1 cellular context compared by ENCODE assay signal in the genomic region with DNA sequence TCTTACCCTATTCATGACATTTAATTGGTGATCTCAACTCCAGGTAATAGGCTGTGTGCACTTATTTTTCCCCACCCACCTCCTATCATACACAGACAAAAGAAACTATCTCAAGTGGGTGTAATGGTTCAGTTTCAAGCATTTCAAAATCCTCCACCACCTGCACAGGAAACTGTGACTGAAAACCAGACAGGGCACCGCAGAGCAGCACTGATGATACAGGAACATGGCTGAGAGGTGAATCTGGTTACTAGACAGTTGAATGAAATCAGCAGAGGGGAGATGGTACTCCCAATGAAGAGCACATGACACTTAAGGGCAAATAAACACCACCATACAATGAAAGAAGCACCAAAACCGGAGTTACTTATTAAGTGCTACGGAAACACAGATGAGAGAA.
TF ChIP-seq lines count a peak whose summit lies in the region.

No MANE protein-coding gene starts in this region.

TF ChIP-seq in GM12878, 131 proteins besides CTCF, POLR2A, EP300 and RAD21 (continued from another document and continues in another):
- TF ChIP-seq, protein P1, sequence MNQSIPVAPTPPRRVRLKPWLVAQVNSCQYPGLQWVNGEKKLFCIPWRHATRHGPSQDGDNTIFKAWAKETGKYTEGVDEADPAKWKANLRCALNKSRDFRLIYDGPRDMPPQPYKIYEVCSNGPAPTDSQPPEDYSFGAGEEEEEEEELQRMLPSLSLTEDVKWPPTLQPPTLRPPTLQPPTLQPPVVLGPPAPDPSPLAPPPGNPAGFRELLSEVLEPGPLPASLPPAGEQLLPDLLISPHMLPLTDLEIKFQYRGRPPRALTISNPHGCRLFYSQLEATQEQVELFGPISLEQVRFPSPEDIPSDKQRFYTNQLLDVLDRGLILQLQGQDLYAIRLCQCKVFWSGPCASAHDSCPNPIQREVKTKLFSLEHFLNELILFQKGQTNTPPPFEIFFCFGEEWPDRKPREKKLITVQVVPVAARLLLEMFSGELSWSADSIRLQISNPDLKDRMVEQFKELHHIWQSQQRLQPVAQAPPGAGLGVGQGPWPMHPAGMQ (IDR thresholded peaks at IDR 0.05; ENCODE audit: borderline replicate concordance): peak; percentile 41; the same call in 1 of the 2 replicates
- TF ChIP-seq, protein P2, sequence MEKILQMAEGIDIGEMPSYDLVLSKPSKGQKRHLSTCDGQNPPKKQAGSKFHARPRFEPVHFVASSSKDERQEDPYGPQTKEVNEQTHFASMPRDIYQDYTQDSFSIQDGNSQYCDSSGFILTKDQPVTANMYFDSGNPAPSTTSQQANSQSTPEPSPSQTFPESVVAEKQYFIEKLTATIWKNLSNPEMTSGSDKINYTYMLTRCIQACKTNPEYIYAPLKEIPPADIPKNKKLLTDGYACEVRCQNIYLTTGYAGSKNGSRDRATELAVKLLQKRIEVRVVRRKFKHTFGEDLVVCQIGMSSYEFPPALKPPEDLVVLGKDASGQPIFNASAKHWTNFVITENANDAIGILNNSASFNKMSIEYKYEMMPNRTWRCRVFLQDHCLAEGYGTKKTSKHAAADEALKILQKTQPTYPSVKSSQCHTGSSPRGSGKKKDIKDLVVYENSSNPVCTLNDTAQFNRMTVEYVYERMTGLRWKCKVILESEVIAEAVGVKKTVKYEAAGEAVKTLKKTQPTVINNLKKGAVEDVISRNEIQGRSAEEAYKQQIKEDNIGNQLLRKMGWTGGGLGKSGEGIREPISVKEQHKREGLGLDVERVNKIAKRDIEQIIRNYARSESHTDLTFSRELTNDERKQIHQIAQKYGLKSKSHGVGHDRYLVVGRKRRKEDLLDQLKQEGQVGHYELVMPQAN (conservative IDR thresholded peaks at IDR 0.05): no peak
- TF ChIP-seq NRF1 (conservative IDR thresholded peaks at IDR 0.05; ENCODE audit: low read depth, low read length) (no peak), WRNIP1 (IDR thresholded peaks at IDR 0.05; ENCODE audit: borderline replicate concordance, low read depth, low read length) (no peak), TAF1 (IDR thresholded peaks at IDR 0.05; ENCODE audit: borderline replicate concordance, low read depth, low read length) (no peak), YY1 (IDR thresholded peaks at IDR 0.05; ENCODE audit: low read depth, low read length) (peak; percentile 85), SMC3 (IDR thresholded peaks at IDR 0.05; ENCODE audit: borderline replicate concordance, low read length) (no peak), ZNF622 (IDR thresholded peaks at IDR 0.05) (no peak), DPF2 (IDR thresholded peaks at IDR 0.05) (peak; percentile 92), CREM (IDR thresholded peaks at IDR 0.05; ENCODE audit: low read depth) (peak; percentile 76), HCFC1 (IDR thresholded peaks at IDR 0.05; ENCODE audit: low read length) (no peak), IKZF2 (IDR thresholded peaks at IDR 0.05) (peak; percentile 66 to 83), BMI1 (IDR thresholded peaks at IDR 0.05; ENCODE audit: borderline replicate concordance) (peak; percentile 66; the same call in 1 of the 2 replicates), ZNF24 (IDR thresholded peaks at IDR 0.05) (peak; percentile 42; the same call in 1 of the 2 replicates), SUZ12 (IDR thresholded peaks at IDR 0.05; ENCODE audit: unreplicated experiment) (no peak), GATAD2B (conservative IDR thresholded peaks at IDR 0.05; ENCODE audit: low read depth) (no peak), YBX1 (IDR thresholded peaks at IDR 0.05) (no peak), SMAD5 (IDR thresholded peaks at IDR 0.05; ENCODE audit: low read depth) (no peak), STAT1 (conservative IDR thresholded peaks at IDR 0.05) (no peak), HDAC2 (IDR thresholded peaks at IDR 0.05) (no peak), SIN3A (IDR thresholded peaks at IDR 0.05; ENCODE audit: low read depth, low read length) (no peak), MYB (IDR thresholded peaks at IDR 0.05; ENCODE audit: borderline replicate concordance, low read depth, low read length) (no peak), IKZF1 (conservative IDR thresholded peaks at IDR 0.05) (peak; percentile 67), CBX5 (IDR thresholded peaks at IDR 0.05; ENCODE audit: low read depth) (peak; percentile 99), CEBPB (IDR thresholded peaks at IDR 0.05; ENCODE audit: borderline replicate concordance in 1 of 2, low read depth in 2 of 2, low read length in 2 of 2) (peak in 1 of 2 experiments; percentile 68; a peak in 1 of 4 replicates), NFYA (IDR thresholded peaks at IDR 0.05; ENCODE audit: borderline replicate concordance, low read depth, low read length) (no peak), PML (IDR thresholded peaks at IDR 0.05; ENCODE audit: low read length) (peak; percentile 70; the same call in 1 of the 2 replicates), SUPT20H (IDR thresholded peaks at IDR 0.05; ENCODE audit: borderline replicate concordance, control insufficient read depth, low read depth, low read length) (no peak), HDGF (IDR thresholded peaks at IDR 0.05) (no peak), KDM1A (IDR thresholded peaks at IDR 0.05; ENCODE audit: borderline replicate concordance) (no peak), GABPA (IDR thresholded peaks at IDR 0.05; ENCODE audit: low read depth) (peak; percentile 70), FOXM1 (IDR thresholded peaks at IDR 0.05; ENCODE audit: low read depth, low read length) (peak; percentile 85), KLF5 (IDR thresholded peaks at IDR 0.05; ENCODE audit: partially characterized antibody) (no peak), SREBF2 (IDR thresholded peaks at IDR 0.05; ENCODE audit: low read length) (no peak), ESRRA (IDR thresholded peaks at IDR 0.05; ENCODE audit: low read length) (no peak), ZSCAN29 (IDR thresholded peaks at IDR 0.05) (no peak), NR2C1 (IDR thresholded peaks at IDR 0.05) (no peak)
- TF ChIP-seq, protein P3, sequence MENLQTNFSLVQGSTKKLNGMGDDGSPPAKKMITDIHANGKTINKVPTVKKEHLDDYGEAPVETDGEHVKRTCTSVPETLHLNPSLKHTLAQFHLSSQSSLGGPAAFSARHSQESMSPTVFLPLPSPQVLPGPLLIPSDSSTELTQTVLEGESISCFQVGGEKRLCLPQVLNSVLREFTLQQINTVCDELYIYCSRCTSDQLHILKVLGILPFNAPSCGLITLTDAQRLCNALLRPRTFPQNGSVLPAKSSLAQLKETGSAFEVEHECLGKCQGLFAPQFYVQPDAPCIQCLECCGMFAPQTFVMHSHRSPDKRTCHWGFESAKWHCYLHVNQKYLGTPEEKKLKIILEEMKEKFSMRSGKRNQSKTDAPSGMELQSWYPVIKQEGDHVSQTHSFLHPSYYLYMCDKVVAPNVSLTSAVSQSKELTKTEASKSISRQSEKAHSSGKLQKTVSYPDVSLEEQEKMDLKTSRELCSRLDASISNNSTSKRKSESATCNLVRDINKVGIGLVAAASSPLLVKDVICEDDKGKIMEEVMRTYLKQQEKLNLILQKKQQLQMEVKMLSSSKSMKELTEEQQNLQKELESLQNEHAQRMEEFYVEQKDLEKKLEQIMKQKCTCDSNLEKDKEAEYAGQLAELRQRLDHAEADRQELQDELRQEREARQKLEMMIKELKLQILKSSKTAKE (IDR thresholded peaks at IDR 0.05; ENCODE audit: low read depth, poor library complexity, severe bottlenecking): peak; percentile 85
- TF ChIP-seq, protein P4, sequence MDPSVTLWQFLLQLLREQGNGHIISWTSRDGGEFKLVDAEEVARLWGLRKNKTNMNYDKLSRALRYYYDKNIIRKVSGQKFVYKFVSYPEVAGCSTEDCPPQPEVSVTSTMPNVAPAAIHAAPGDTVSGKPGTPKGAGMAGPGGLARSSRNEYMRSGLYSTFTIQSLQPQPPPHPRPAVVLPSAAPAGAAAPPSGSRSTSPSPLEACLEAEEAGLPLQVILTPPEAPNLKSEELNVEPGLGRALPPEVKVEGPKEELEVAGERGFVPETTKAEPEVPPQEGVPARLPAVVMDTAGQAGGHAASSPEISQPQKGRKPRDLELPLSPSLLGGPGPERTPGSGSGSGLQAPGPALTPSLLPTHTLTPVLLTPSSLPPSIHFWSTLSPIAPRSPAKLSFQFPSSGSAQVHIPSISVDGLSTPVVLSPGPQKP (IDR thresholded peaks at IDR 0.05; ENCODE audit: low read depth, low read length): no peak
- TF ChIP-seq, protein P5, sequence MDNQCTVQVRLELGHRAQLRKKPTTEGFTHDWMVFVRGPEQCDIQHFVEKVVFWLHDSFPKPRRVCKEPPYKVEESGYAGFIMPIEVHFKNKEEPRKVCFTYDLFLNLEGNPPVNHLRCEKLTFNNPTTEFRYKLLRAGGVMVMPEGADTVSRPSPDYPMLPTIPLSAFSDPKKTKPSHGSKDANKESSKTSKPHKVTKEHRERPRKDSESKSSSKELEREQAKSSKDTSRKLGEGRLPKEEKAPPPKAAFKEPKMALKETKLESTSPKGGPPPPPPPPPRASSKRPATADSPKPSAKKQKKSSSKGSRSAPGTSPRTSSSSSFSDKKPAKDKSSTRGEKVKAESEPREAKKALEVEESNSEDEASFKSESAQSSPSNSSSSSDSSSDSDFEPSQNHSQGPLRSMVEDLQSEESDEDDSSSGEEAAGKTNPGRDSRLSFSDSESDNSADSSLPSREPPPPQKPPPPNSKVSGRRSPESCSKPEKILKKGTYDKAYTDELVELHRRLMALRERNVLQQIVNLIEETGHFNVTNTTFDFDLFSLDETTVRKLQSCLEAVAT (IDR thresholded peaks at IDR 0.05): peak; percentile 76
- TF ChIP-seq, protein P6, sequence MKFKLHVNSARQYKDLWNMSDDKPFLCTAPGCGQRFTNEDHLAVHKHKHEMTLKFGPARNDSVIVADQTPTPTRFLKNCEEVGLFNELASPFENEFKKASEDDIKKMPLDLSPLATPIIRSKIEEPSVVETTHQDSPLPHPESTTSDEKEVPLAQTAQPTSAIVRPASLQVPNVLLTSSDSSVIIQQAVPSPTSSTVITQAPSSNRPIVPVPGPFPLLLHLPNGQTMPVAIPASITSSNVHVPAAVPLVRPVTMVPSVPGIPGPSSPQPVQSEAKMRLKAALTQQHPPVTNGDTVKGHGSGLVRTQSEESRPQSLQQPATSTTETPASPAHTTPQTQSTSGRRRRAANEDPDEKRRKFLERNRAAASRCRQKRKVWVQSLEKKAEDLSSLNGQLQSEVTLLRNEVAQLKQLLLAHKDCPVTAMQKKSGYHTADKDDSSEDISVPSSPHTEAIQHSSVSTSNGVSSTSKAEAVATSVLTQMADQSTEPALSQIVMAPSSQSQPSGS (IDR thresholded peaks at IDR 0.05; ENCODE audit: low read length): peak; percentile 97
- TF ChIP-seq, protein P7, sequence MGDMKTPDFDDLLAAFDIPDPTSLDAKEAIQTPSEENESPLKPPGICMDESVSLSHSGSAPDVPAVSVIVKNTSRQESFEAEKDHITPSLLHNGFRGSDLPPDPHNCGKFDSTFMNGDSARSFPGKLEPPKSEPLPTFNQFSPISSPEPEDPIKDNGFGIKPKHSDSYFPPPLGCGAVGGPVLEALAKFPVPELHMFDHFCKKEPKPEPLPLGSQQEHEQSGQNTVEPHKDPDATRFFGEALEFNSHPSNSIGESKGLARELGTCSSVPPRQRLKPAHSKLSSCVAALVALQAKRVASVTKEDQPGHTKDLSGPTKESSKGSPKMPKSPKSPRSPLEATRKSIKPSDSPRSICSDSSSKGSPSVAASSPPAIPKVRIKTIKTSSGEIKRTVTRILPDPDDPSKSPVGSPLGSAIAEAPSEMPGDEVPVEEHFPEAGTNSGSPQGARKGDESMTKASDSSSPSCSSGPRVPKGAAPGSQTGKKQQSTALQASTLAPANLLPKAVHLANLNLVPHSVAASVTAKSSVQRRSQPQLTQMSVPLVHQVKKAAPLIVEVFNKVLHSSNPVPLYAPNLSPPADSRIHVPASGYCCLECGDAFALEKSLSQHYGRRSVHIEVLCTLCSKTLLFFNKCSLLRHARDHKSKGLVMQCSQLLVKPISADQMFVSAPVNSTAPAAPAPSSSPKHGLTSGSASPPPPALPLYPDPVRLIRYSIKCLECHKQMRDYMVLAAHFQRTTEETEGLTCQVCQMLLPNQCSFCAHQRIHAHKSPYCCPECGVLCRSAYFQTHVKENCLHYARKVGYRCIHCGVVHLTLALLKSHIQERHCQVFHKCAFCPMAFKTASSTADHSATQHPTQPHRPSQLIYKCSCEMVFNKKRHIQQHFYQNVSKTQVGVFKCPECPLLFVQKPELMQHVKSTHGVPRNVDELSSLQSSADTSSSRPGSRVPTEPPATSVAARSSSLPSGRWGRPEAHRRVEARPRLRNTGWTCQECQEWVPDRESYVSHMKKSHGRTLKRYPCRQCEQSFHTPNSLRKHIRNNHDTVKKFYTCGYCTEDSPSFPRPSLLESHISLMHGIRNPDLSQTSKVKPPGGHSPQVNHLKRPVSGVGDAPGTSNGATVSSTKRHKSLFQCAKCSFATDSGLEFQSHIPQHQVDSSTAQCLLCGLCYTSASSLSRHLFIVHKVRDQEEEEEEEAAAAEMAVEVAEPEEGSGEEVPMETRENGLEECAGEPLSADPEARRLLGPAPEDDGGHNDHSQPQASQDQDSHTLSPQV (IDR thresholded peaks at IDR 0.05): no peak
- TF ChIP-seq, protein P8, sequence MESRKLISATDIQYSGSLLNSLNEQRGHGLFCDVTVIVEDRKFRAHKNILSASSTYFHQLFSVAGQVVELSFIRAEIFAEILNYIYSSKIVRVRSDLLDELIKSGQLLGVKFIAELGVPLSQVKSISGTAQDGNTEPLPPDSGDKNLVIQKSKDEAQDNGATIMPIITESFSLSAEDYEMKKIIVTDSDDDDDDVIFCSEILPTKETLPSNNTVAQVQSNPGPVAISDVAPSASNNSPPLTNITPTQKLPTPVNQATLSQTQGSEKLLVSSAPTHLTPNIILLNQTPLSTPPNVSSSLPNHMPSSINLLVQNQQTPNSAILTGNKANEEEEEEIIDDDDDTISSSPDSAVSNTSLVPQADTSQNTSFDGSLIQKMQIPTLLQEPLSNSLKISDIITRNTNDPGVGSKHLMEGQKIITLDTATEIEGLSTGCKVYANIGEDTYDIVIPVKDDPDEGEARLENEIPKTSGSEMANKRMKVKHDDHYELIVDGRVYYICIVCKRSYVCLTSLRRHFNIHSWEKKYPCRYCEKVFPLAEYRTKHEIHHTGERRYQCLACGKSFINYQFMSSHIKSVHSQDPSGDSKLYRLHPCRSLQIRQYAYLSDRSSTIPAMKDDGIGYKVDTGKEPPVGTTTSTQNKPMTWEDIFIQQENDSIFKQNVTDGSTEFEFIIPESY (IDR thresholded peaks at IDR 0.05): no peak
- TF ChIP-seq, protein P9, sequence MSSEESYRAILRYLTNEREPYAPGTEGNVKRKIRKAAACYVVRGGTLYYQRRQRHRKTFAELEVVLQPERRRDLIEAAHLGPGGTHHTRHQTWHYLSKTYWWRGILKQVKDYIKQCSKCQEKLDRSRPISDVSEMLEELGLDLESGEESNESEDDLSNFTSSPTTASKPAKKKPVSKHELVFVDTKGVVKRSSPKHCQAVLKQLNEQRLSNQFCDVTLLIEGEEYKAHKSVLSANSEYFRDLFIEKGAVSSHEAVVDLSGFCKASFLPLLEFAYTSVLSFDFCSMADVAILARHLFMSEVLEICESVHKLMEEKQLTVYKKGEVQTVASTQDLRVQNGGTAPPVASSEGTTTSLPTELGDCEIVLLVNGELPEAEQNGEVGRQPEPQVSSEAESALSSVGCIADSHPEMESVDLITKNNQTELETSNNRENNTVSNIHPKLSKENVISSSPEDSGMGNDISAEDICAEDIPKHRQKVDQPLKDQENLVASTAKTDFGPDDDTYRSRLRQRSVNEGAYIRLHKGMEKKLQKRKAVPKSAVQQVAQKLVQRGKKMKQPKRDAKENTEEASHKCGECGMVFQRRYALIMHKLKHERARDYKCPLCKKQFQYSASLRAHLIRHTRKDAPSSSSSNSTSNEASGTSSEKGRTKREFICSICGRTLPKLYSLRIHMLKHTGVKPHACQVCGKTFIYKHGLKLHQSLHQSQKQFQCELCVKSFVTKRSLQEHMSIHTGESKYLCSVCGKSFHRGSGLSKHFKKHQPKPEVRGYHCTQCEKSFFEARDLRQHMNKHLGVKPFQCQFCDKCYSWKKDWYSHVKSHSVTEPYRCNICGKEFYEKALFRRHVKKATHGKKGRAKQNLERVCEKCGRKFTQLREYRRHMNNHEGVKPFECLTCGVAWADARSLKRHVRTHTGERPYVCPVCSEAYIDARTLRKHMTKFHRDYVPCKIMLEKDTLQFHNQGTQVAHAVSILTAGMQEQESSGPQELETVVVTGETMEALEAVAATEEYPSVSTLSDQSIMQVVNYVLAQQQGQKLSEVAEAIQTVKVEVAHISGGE (CRISPR knock-in tag; IDR thresholded peaks at IDR 0.05): no peak
